ENCODE assay signal across 11 cellular contexts in genomic region chr1:109391161-109391556, GRCh38. TPM values are rescaled to one million over a fixed set of nuclear protein-coding genes. Genes with fewer than 3 reads are reported as not detected.
A peak's percentile ranks its signal among the peaks of the same experiment; 100 is the strongest.
DNase-seq lines count a peak whose midpoint lies in the region; ATAC-seq and TF ChIP-seq lines count a peak whose summit lies in the region.
"Had no signal": no experiment of that assay in that cellular context is flagged by ENCODE, and none has a peak within 500 bp of the region (broad histone marks: within the 10 kb centered on the region; RNA-seq: fewer than 3 reads in every experiment).

No MANE protein-coding gene starts in this region.

- no peaks in the 10 kb centered on the region for H3K79me2 ChIP-seq in fibroblast of lung (ENCODE audit: control insufficient read depth, insufficient read depth, low read length)

- H3K4me3 Mint-ChIP-seq in progenitor cell of endocrine pancreas (ENCODE audit: low read depth): no peak overlapping the region
- no peak overlapping the region for H3K4me3 Mint-ChIP-seq in activated naive CD4-positive, alpha-beta T cell treated with anti-CD3 and anti-CD28 coated beads for 36 hours
- no peak overlapping the region for H3K4me3 Mint-ChIP-seq in activated CD8-positive, alpha-beta T cell treated with anti-CD3 and anti-CD28 coated beads for 36 hours
- H3K4me3 Mint-ChIP-seq: activated T-cell treated with anti-CD3 and anti-CD28 coated beads, Interleukin-2, amount 50 U/mL, for 24 hours; mesothelial cell of epicardium had no signal

- no peaks in the 10 kb centered on the region for H3K27me3 Mint-ChIP-seq in progenitor cell of endocrine pancreas
- peaks cover 51% of the 10 kb centered on the region for H3K27me3 Mint-ChIP-seq in activated naive CD4-positive, alpha-beta T cell treated with anti-CD3 and anti-CD28 coated beads for 36 hours (ENCODE audit: low read depth)
- peaks cover 41% of the 10 kb centered on the region for H3K27me3 Mint-ChIP-seq in activated CD8-positive, alpha-beta T cell treated with anti-CD3 and anti-CD28 coated beads for 36 hours

- POLR2A ChIA-PET in activated CD8-positive, alpha-beta T cell treated with anti-CD3 and anti-CD28 coated beads for 36 hours (lab: Charles Lee): interaction anchor here (0.8 to 1.3 kb wide), 2 partner anchors 14 to 112 kb away, joined by 3 read pairs; no protein-coding TSS in a partner anchor

- H3K36me3 Mint-ChIP-seq in progenitor cell of endocrine pancreas (ENCODE audit: insufficient read depth): peaks cover 4% of the 10 kb centered on the region
- H3K36me3 Mint-ChIP-seq in activated naive CD4-positive, alpha-beta T cell treated with anti-CD3 and anti-CD28 coated beads for 36 hours (ENCODE audit: low read depth): no peaks in the 10 kb centered on the region
- no peaks in the 10 kb centered on the region for H3K36me3 Mint-ChIP-seq in activated CD8-positive, alpha-beta T cell treated with anti-CD3 and anti-CD28 coated beads for 36 hours (ENCODE audit: low read depth)
- H3K36me3 Mint-ChIP-seq: mesothelial cell of epicardium had no signal

- H3K27me3 ChIP-seq in SJSA1 (replicated peaks) (no peaks in the 10 kb centered on the region), fibroblast of lung (ENCODE audit: control insufficient read depth, insufficient read depth, low read length) (no peaks in the 10 kb centered on the region)

- no peak for TF ChIP-seq CTCF in fibroblast of lung (conservative IDR thresholded peaks at IDR 0.05 in 1 of 2, IDR thresholded peaks at IDR 0.05 in 1 of 2; ENCODE audit: low read depth in 1 of 2, low read length in 2 of 2)
- TF ChIP-seq CTCF in progenitor cell of endocrine pancreas (IDR thresholded peaks at IDR 0.05; ENCODE audit: unreplicated experiment): no peak
- no peak for TF ChIP-seq CTCF in activated CD8-positive, alpha-beta T cell treated with anti-CD3 and anti-CD28 coated beads for 36 hours (IDR thresholded peaks at IDR 0.05)

- H3K36me3 ChIP-seq in SJSA1 (0 out of 2 replicates have a peak, but pooled peaks cover 3% of the 10 kb centered on the region), fibroblast of lung (ENCODE audit: control insufficient read depth, insufficient read depth, low read length) (no peaks in the 10 kb centered on the region)

- DNase-seq in AG20443 (ENCODE audit: low spot score) (peak; percentile 51), SJSA1 (ENCODE audit: low read depth in 1 of 2, low spot score in 2 of 2) (no peak), fibroblast of lung (ENCODE audit: low read depth in 2 of 2) (peak; percentile 46 to 84), progenitor cell of endocrine pancreas (ENCODE audit: low spot score, unreplicated experiment) (no peak), epidermal melanocyte (ENCODE audit: insufficient read length, low spot score) (no peak)
- DNase-seq in activated naive CD4-positive, alpha-beta T cell treated with anti-CD3 and anti-CD28 coated beads for 36 hours: no peak
- DNase-seq in activated CD8-positive, alpha-beta T cell treated with anti-CD3 and anti-CD28 coated beads for 36 hours: no peak
- DNase-seq: activated T-cell treated with anti-CD3 and anti-CD28 coated beads, Interleukin-2, amount 50 U/mL, for 24 hours; stimulated activated CD4-positive, alpha-beta T cell treated with anti-CD3 and anti-CD28 coated beads, Interleukin-4, amount 100 ng/mL, for 4 hours had no signal

- H3K4me1 Mint-ChIP-seq in progenitor cell of endocrine pancreas (ENCODE audit: low read depth): peaks cover 48% of the 10 kb centered on the region
- H3K4me1 Mint-ChIP-seq in activated naive CD4-positive, alpha-beta T cell treated with anti-CD3 and anti-CD28 coated beads for 36 hours (ENCODE audit: low read depth): peaks cover 4% of the 10 kb centered on the region
- H3K4me1 Mint-ChIP-seq in activated CD8-positive, alpha-beta T cell treated with anti-CD3 and anti-CD28 coated beads for 36 hours (ENCODE audit: low read depth): peaks cover 10% of the 10 kb centered on the region

- intact Hi-C loops in activated naive CD4-positive, alpha-beta T cell treated with anti-CD3 and anti-CD28 coated beads for 36 hours (cut with micrococcal nuclease): no loop called here
- intact Hi-C loops in activated CD8-positive, alpha-beta T cell treated with anti-CD3 and anti-CD28 coated beads for 36 hours (cut with micrococcal nuclease): no loop called here

- no peak overlapping the region for H2AFZ ChIP-seq in fibroblast of lung (ENCODE audit: low read length)

- CTCF ChIA-PET in activated naive CD4-positive, alpha-beta T cell treated with anti-CD3 and anti-CD28 coated beads for 36 hours (lab: Charles Lee): interaction anchor here (0.9 to 2.3 kb wide), 2 partner anchors 9 to 142 kb away, joined by 3 to 12 read pairs; no protein-coding TSS in a partner anchor
- CTCF ChIA-PET in activated CD8-positive, alpha-beta T cell treated with anti-CD3 and anti-CD28 coated beads for 36 hours (lab: Charles Lee): interaction anchor here (0.9 to 4.0 kb wide), 9 partner anchors 8 to 178 kb away, joined by 3 to 23 read pairs (median 4); partner anchors contain the start of genes PSRC1, SARS1 and SORT1

- H3K9me3 ChIP-seq in SJSA1 (replicated peaks) (no peaks in the 10 kb centered on the region), fibroblast of lung (ENCODE audit: control insufficient read depth, insufficient read depth, low read depth, low read length) (no peaks in the 10 kb centered on the region)

- H3K9me3 Mint-ChIP-seq in progenitor cell of endocrine pancreas (ENCODE audit: low read depth): no peaks in the 10 kb centered on the region
- H3K9me3 Mint-ChIP-seq in activated naive CD4-positive, alpha-beta T cell treated with anti-CD3 and anti-CD28 coated beads for 36 hours: no peaks in the 10 kb centered on the region
- H3K9me3 Mint-ChIP-seq in activated CD8-positive, alpha-beta T cell treated with anti-CD3 and anti-CD28 coated beads for 36 hours: no peaks in the 10 kb centered on the region
- H3K9me3 Mint-ChIP-seq: activated T-cell treated with anti-CD3 and anti-CD28 coated beads, Interleukin-2, amount 50 U/mL, for 24 hours; mesothelial cell of epicardium had no signal

- H3K4me1 ChIP-seq in SJSA1 (replicated peaks) (peaks cover 51% of the 10 kb centered on the region), fibroblast of lung (ENCODE audit: control insufficient read depth, extremely low read depth, insufficient read depth, low read length) (peaks cover 25% of the 10 kb centered on the region)

- ATAC-seq in HG02763 (IDR thresholded peaks at IDR 0.05; ENCODE audit: unreplicated experiment): no peak
- ATAC-seq in activated CD8-positive, alpha-beta T cell treated with anti-CD3 and anti-CD28 coated beads for 36 hours: no peak

- no peaks in the 10 kb centered on the region for H4K20me1 ChIP-seq in fibroblast of lung (ENCODE audit: control insufficient read depth, extremely low read depth, insufficient read depth, low read length)

- H3K27ac ChIP-seq in SJSA1 (peak overlapping the region; percentile 12; the same call in 1 of the 2 replicates), fibroblast of lung (ENCODE audit: insufficient read depth, low read length) (peak overlapping the region; percentile 48)

- no peak overlapping the region for H3K9ac ChIP-seq in fibroblast of lung (ENCODE audit: insufficient read depth, low read length)

- H3K4me3 ChIP-seq in SJSA1 (no peak overlapping the region), fibroblast of lung (replicated peaks in 1 of 4; ENCODE audit: control extremely low read depth in 1 of 4, insufficient read depth in 1 of 4, low read depth in 3 of 4, low read length in 4 of 4) (peak overlapping the region in 3 of 4 experiments; percentile 2 to 34 (median 22))

- peak overlapping the region; percentile 70 for H3K27ac Mint-ChIP-seq in progenitor cell of endocrine pancreas
- no peak overlapping the region for H3K27ac Mint-ChIP-seq in activated naive CD4-positive, alpha-beta T cell treated with anti-CD3 and anti-CD28 coated beads for 36 hours
- no peak overlapping the region for H3K27ac Mint-ChIP-seq in activated CD8-positive, alpha-beta T cell treated with anti-CD3 and anti-CD28 coated beads for 36 hours
- H3K27ac Mint-ChIP-seq: activated T-cell treated with anti-CD3 and anti-CD28 coated beads, Interleukin-2, amount 50 U/mL, for 24 hours had no signal

- peak overlapping the region; percentile 70 for H3K4me2 ChIP-seq in fibroblast of lung (ENCODE audit: extremely low read depth, insufficient read depth, low read length)

RNA-seq across cellular contexts. Expression of gene SORT1, which starts 6.6 kb away (rescaled TPM):
- 7.7 and 11.2 TPM in 2 replicates for total RNA-seq in SJSA1 (2014; rRNA removed; shearing (Covaris generic))
- total RNA-seq in fibroblast of lung: 12.8 and 37.5 TPM in 2 replicates
- polyA plus RNA-seq in fibroblast of lung: 17.0 and 27.5 TPM in 2 replicates
- 13.4 and 28.2 TPM in 2 replicates for polyA plus RNA-seq in fibroblast of lung (2012)
- polyA minus RNA-seq in fibroblast of lung (ENCODE audit: low replicate concordance): 54.4 and 178 TPM in 2 replicates
- 110 and 116 TPM in 2 replicates for total RNA-seq in progenitor cell of endocrine pancreas
- total RNA-seq in activated naive CD4-positive, alpha-beta T cell treated with anti-CD3 and anti-CD28 coated beads for 36 hours: under 1 TPM; 0.32 to 0.33 TPM
- 1 to 10 TPM; 2.5 to 3.2 TPM for total RNA-seq in activated CD8-positive, alpha-beta T cell treated with anti-CD3 and anti-CD28 coated beads for 36 hours

RNA-seq across cellular contexts. Expression of gene PSMA5, which starts 35.1 kb away (rescaled TPM):
- 104 and 107 TPM in 2 replicates for total RNA-seq in SJSA1 (2014; rRNA removed; shearing (Covaris generic))
- total RNA-seq in fibroblast of lung: 39.0 and 41.0 TPM in 2 replicates
- polyA plus RNA-seq in fibroblast of lung: 142 and 145 TPM in 2 replicates
- 98.3 and 113 TPM in 2 replicates for polyA plus RNA-seq in fibroblast of lung (2012)
- polyA minus RNA-seq in fibroblast of lung (ENCODE audit: low replicate concordance): 17.0 and 33.7 TPM in 2 replicates
- 71.4 and 81.1 TPM in 2 replicates for total RNA-seq in progenitor cell of endocrine pancreas
- 100 to 1,000 TPM; 181 to 202 TPM for total RNA-seq in activated naive CD4-positive, alpha-beta T cell treated with anti-CD3 and anti-CD28 coated beads for 36 hours
- total RNA-seq in activated CD8-positive, alpha-beta T cell treated with anti-CD3 and anti-CD28 coated beads for 36 hours: 100 to 1,000 TPM; 192 to 210 TPM

Comparison
In these comparisons a context has a peak if more than half of its experiments do, and no peak if none do; other contexts are left out.
1. DNase-seq: peak in AG20443 (single experiment) and fibroblast of lung (2 of 2); none in SJSA1 (0 of 2), progenitor cell of endocrine pancreas (single experiment), activated naive CD4-positive, alpha-beta T cell treated with anti-CD3 and anti-CD28 coated beads for 36 hours (single experiment), activated CD8-positive, alpha-beta T cell treated with anti-CD3 and anti-CD28 coated beads for 36 hours (single experiment) and epidermal melanocyte (single experiment).